In genomic region chr16:72935896-72936295, GRCh38 we compare ENCODE assay signal across 23 cellular contexts.
A peak's percentile ranks its signal among the peaks of the same experiment; 100 is the strongest.
DNase-seq lines count a peak whose midpoint lies in the region; ATAC-seq and TF ChIP-seq lines count a peak whose summit lies in the region.
"Had no signal": no experiment of that assay in that cellular context is flagged by ENCODE, and none has a peak within 500 bp of the region (broad histone marks: within the 10 kb centered on the region; RNA-seq: fewer than 3 reads in every experiment).

No MANE protein-coding gene starts in this region.

- in situ Hi-C loops in GM13976 (cut with MboI; ENCODE audit: low sequenced_read_pairs, unreplicated experiment), result no loop called here

- DNase-seq in fibroblast of the aortic adventitia (ENCODE audit: low read depth), result peak; percentile 9
- no peak for DNase-seq in osteocyte (ENCODE audit: extremely low spot score, unreplicated experiment)
- peak; percentile 63 to 76 for DNase-seq in thyroid gland
- DNase-seq in GM13976 (ENCODE audit: low spot score), result no peak
- DNase-seq: activated CD4-positive, alpha-beta memory T cell treated with anti-CD3 and anti-CD28 coated beads, Interleukin-2, amount 10 ng/mL, durations not matched to agents 7 days and 5 days; activated CD4-positive, alpha-beta T cell treated with anti-CD3 and anti-CD28 coated beads for 1 hour; activated naive CD8-positive, alpha-beta T cell treated with anti-CD3 and anti-CD28 coated beads for 36 hours; CD4-positive, CD25-positive, alpha-beta regulatory T cell; EL; glutamatergic neuron; H7; kidney glomerular epithelial cell; NCI-H446 treated with DMSO at 0.1 percent for 48 hours; RPMI8226; spleen; T-helper 17 cell; upper lobe of right lung had no signal

- peaks cover 9% of the 10 kb centered on the region for H3K36me3 Mint-ChIP-seq in osteocyte (ENCODE audit: unreplicated experiment)
- H3K36me3 Mint-ChIP-seq: activated naive CD8-positive, alpha-beta T cell treated with anti-CD3 and anti-CD28 coated beads for 36 hours; CD4-positive, CD25-positive, alpha-beta regulatory T cell had no signal

- H3K4me1 ChIP-seq in thyroid gland, result peaks cover 55 to 67% of the 10 kb centered on the region in 2 donors

- no peaks in the 10 kb centered on the region for H3K36me3 ChIP-seq in thyroid gland
- H3K36me3 ChIP-seq: spleen, upper lobe of right lung had no signal

- H3K27ac ChIP-seq in VCaP (0 out of 2 replicates have a peak overlapping the region, but pooled peaks have one; percentile 5), thyroid gland (peak overlapping the region; percentile 18 to 62 (median 35))
- H3K27ac ChIP-seq: spleen, upper lobe of right lung had no signal

- H3K27me3 ChIP-seq in thyroid gland, result no peaks in the 10 kb centered on the region
- H3K27me3 ChIP-seq: spleen, upper lobe of right lung had no signal

- H3K27ac Mint-ChIP-seq in osteocyte (ENCODE audit: unreplicated experiment), result peak overlapping the region; percentile 6
- H3K27ac Mint-ChIP-seq: activated CD4-positive, alpha-beta memory T cell treated with anti-CD3 and anti-CD28 coated beads, Interleukin-2, amount 10 ng/mL, durations not matched to agents 7 days and 5 days; activated naive CD8-positive, alpha-beta T cell treated with anti-CD3 and anti-CD28 coated beads for 36 hours; activated T-helper 2 cell treated with anti-CD3 and anti-CD28 coated beads, Interferon-gamma antibody, Interleukin-2, Interleukin-4, amounts not matched to agents 10 μg/mL and 5 μg/mL and 100 μg/mL, durations not matched to agents 14 hours and 24 hours and 36 hours; CD4-positive, CD25-positive, alpha-beta regulatory T cell; memory B cell; T-helper 17 cell had no signal

- H3K4me3 Mint-ChIP-seq in osteocyte (ENCODE audit: unreplicated experiment), result no peak overlapping the region
- H3K4me3 Mint-ChIP-seq: activated CD4-positive, alpha-beta memory T cell treated with anti-CD3 and anti-CD28 coated beads, Interleukin-2, amount 10 ng/mL, durations not matched to agents 7 days and 5 days; activated naive CD8-positive, alpha-beta T cell treated with anti-CD3 and anti-CD28 coated beads for 36 hours; CD4-positive, CD25-positive, alpha-beta regulatory T cell; central memory CD8-positive, alpha-beta T cell; memory B cell; T-helper 17 cell had no signal

- no peak for TF ChIP-seq POLR2A in thyroid gland (IDR thresholded peaks at IDR 0.05)

- TF ChIP-seq CTCF in VCaP (conservative IDR thresholded peaks at IDR 0.05) (no peak), fibroblast of the aortic adventitia (IDR thresholded peaks at IDR 0.05; ENCODE audit: insufficient read depth, low read length) (no peak), osteocyte (IDR thresholded peaks at IDR 0.05) (no peak), thyroid gland (IDR thresholded peaks at IDR 0.05) (no peak), GM13976 (IDR thresholded peaks at IDR 0.05; ENCODE audit: borderline replicate concordance, control extremely low read depth, extremely low read depth, insufficient read depth, missing control alignments) (no peak)

- intact Hi-C loops in thyroid gland (cut with DNase I), result no loop called here

- H3K27me3 Mint-ChIP-seq in osteocyte (ENCODE audit: unreplicated experiment), result no peaks in the 10 kb centered on the region
- H3K27me3 Mint-ChIP-seq: activated CD4-positive, alpha-beta memory T cell treated with anti-CD3 and anti-CD28 coated beads, Interleukin-2, amount 10 ng/mL, durations not matched to agents 7 days and 5 days; central memory CD8-positive, alpha-beta T cell; memory B cell had no signal

- peaks cover 90% of the 10 kb centered on the region for H3K4me1 Mint-ChIP-seq in osteocyte (ENCODE audit: unreplicated experiment)
- H3K4me1 Mint-ChIP-seq: CD4-positive, CD25-positive, alpha-beta regulatory T cell; central memory CD8-positive, alpha-beta T cell had no signal

- WGBS in thyroid gland, 2 donors, result 47 to 56% methylated on average over 6 of the region's 6 CpGs

- H3K9me3 Mint-ChIP-seq in osteocyte (ENCODE audit: unreplicated experiment), result no peaks in the 10 kb centered on the region
- H3K9me3 Mint-ChIP-seq: activated naive CD8-positive, alpha-beta T cell treated with anti-CD3 and anti-CD28 coated beads for 36 hours; activated T-helper 2 cell treated with anti-CD3 and anti-CD28 coated beads, Interferon-gamma antibody, Interleukin-2, Interleukin-4, amounts not matched to agents 10 μg/mL and 5 μg/mL and 100 μg/mL, durations not matched to agents 14 hours and 24 hours and 36 hours had no signal

- no peak for ATAC-seq in HG03571 (IDR thresholded peaks at IDR 0.05; ENCODE audit: unreplicated experiment)
- no peak for ATAC-seq in GM19455 (IDR thresholded peaks at IDR 0.05; ENCODE audit: unreplicated experiment)
- ATAC-seq: T-helper 17 cell, upper lobe of right lung had no signal

- no peaks in the 10 kb centered on the region for H3K9me3 ChIP-seq in thyroid gland
- H3K9me3 ChIP-seq: spleen, upper lobe of right lung had no signal

- H3K4me3 ChIP-seq in fibroblast of the aortic adventitia (ENCODE audit: low read depth, low read length) (no peak overlapping the region), thyroid gland (replicated peaks in 1 of 3) (no peak overlapping the region)
- H3K4me3 ChIP-seq: spleen, upper lobe of right lung had no signal

Comparison
In these comparisons a context has a peak if more than half of its experiments do, and no peak if none do; other contexts are left out.
1. DNase-seq: peak in fibroblast of the aortic adventitia (single experiment) and thyroid gland (2 of 2); none in osteocyte (single experiment) and GM13976 (single experiment).